Comparison of ENCODE assay signal across 17 cellular contexts in genomic region chr5:14209222-14209822, GRCh38.
A peak's percentile ranks its signal among the peaks of the same experiment; 100 is the strongest.
DNase-seq lines count a peak whose midpoint lies in the region; ATAC-seq and TF ChIP-seq lines count a peak whose summit lies in the region.
"Had no signal": no experiment of that assay in that cellular context is flagged by ENCODE, and none has a peak within 500 bp of the region (broad histone marks: within the 10 kb centered on the region; RNA-seq: fewer than 3 reads in every experiment).

No MANE protein-coding gene starts in this region.

- H3K9me3 ChIP-seq in Caco-2 (no peaks in the 10 kb centered on the region), Peyer's patch (no peaks in the 10 kb centered on the region), fibroblast of lung (ENCODE audit: control insufficient read depth, insufficient read depth, low read depth, low read length) (no peaks in the 10 kb centered on the region)
- H3K9me3 ChIP-seq: SJCRH30 had no signal

- no peaks in the 10 kb centered on the region for H3K36me3 ChIP-seq in Caco-2 (ENCODE audit: control insufficient read depth, insufficient read depth, low read length)
- no peaks in the 10 kb centered on the region for H3K36me3 ChIP-seq in Peyer's patch
- H3K36me3 ChIP-seq in fibroblast of lung (ENCODE audit: control insufficient read depth, insufficient read depth, low read length) = no peaks in the 10 kb centered on the region
- H3K36me3 ChIP-seq: SJCRH30 had no signal

- H4K20me1 ChIP-seq in fibroblast of lung (ENCODE audit: control insufficient read depth, extremely low read depth, insufficient read depth, low read length) = peaks cover 2% of the 10 kb centered on the region

- H3K27ac ChIP-seq in Peyer's patch = peak overlapping the region; percentile 50 to 83 (median 72)
- peak overlapping the region; percentile 84 for H3K27ac ChIP-seq in fibroblast of lung (ENCODE audit: insufficient read depth, low read length)
- H3K27ac ChIP-seq: HL-60 had no signal

- DNase-seq in Caco-2 (no peak), Peyer's patch (no peak), fibroblast of lung (ENCODE audit: low read depth in 2 of 2) (no peak), osteocyte (ENCODE audit: extremely low spot score, unreplicated experiment) (no peak), DMS79 (lab: John Stamatoyannopoulos, UW) (no peak), immature natural killer cell (no peak), COLO829 (ENCODE audit: low spot score) (no peak)
- no peak for DNase-seq in activated CD8-positive, alpha-beta memory T cell treated with anti-CD3 and anti-CD28 coated beads, Interleukin-2, amount 10 ng/mL, durations not matched to agents 7 days and 5 days
- DNase-seq: activated naive CD8-positive, alpha-beta T cell treated with anti-CD3 and anti-CD28 coated beads, Interleukin-2, amount 10 ng/mL, durations not matched to agents 7 days and 5 days; activated T-cell treated with anti-CD3 and anti-CD28 coated beads, Interleukin-2, amount 50 U/mL, for 24 hours; caudate nucleus; endodermal cell; NCI-H1417; occipital lobe; SJCRH30 had no signal

- POLR2A ChIA-PET in Caco-2 (lab: Charles Lee) = no interaction called here

- H3K4me1 ChIP-seq in Caco-2 (peaks cover 40% of the 10 kb centered on the region), Peyer's patch (peaks cover 0 to 73% (median 17%) of the 10 kb centered on the region in 4 donors), fibroblast of lung (ENCODE audit: control insufficient read depth, extremely low read depth, insufficient read depth, low read length) (peaks cover 35% of the 10 kb centered on the region)

- H3K4me3 Mint-ChIP-seq in Caco-2 (ENCODE audit: unreplicated experiment) (no peak overlapping the region), osteocyte (ENCODE audit: unreplicated experiment) (no peak overlapping the region), immature natural killer cell (peak overlapping the region in 1 of 5 donors; percentile 38)
- H3K4me3 Mint-ChIP-seq in activated CD8-positive, alpha-beta memory T cell treated with anti-CD3 and anti-CD28 coated beads, Interleukin-2, amount 10 ng/mL, durations not matched to agents 7 days and 5 days = no peak overlapping the region
- H3K4me3 Mint-ChIP-seq: activated naive CD8-positive, alpha-beta T cell treated with anti-CD3 and anti-CD28 coated beads, Interleukin-2, amount 10 ng/mL, durations not matched to agents 7 days and 5 days; activated T-cell treated with anti-CD3 and anti-CD28 coated beads, Interleukin-2, amount 50 U/mL, for 24 hours; endodermal cell; stimulated activated naive CD8-positive, alpha-beta T cell treated with anti-CD3 and anti-CD28 coated beads, Interleukin-15, Interleukin-2, amounts not matched to agents 100 ng/mL and 50 ng/mL, for 24 hours had no signal

- TF ChIP-seq CTCF in Caco-2 (IDR thresholded peaks at IDR 0.05; ENCODE audit: insufficient read depth in 1 of 2, low read depth in 1 of 2, low read length in 1 of 2, severe bottlenecking in 1 of 2, unreplicated experiment in 1 of 2) (no peak), Peyer's patch (IDR thresholded peaks at IDR 0.05) (no peak), fibroblast of lung (conservative IDR thresholded peaks at IDR 0.05 in 1 of 2, IDR thresholded peaks at IDR 0.05 in 1 of 2; ENCODE audit: low read depth in 1 of 2, low read length in 2 of 2) (no peak), osteocyte (IDR thresholded peaks at IDR 0.05) (no peak)

- H3K9me3 Mint-ChIP-seq in Caco-2 (ENCODE audit: unreplicated experiment) = no peaks in the 10 kb centered on the region
- no peaks in the 10 kb centered on the region for H3K9me3 Mint-ChIP-seq in osteocyte (ENCODE audit: unreplicated experiment)
- no peaks in the 10 kb centered on the region for H3K9me3 Mint-ChIP-seq in activated CD8-positive, alpha-beta memory T cell treated with anti-CD3 and anti-CD28 coated beads, Interleukin-2, amount 10 ng/mL, durations not matched to agents 7 days and 5 days (ENCODE audit: low read depth)
- H3K9me3 Mint-ChIP-seq in immature natural killer cell = no peaks in the 10 kb centered on the region
- H3K9me3 Mint-ChIP-seq: activated naive CD8-positive, alpha-beta T cell treated with anti-CD3 and anti-CD28 coated beads, Interleukin-2, amount 10 ng/mL, durations not matched to agents 7 days and 5 days; activated T-cell treated with anti-CD3 and anti-CD28 coated beads, Interleukin-2, amount 50 U/mL, for 24 hours; endodermal cell; stimulated activated naive CD8-positive, alpha-beta T cell treated with anti-CD3 and anti-CD28 coated beads, Interleukin-15, Interleukin-2, amounts not matched to agents 100 ng/mL and 50 ng/mL, for 24 hours had no signal

- no peak overlapping the region for H2AFZ ChIP-seq in fibroblast of lung (ENCODE audit: low read length)

- peaks cover 8% of the 10 kb centered on the region for H3K36me3 Mint-ChIP-seq in Caco-2 (ENCODE audit: insufficient read depth, unreplicated experiment)
- no peaks in the 10 kb centered on the region for H3K36me3 Mint-ChIP-seq in osteocyte (ENCODE audit: unreplicated experiment)
- no peaks in the 10 kb centered on the region for H3K36me3 Mint-ChIP-seq in activated CD8-positive, alpha-beta memory T cell treated with anti-CD3 and anti-CD28 coated beads, Interleukin-2, amount 10 ng/mL, durations not matched to agents 7 days and 5 days
- no peaks in the 10 kb centered on the region for H3K36me3 Mint-ChIP-seq in immature natural killer cell
- H3K36me3 Mint-ChIP-seq: activated naive CD8-positive, alpha-beta T cell treated with anti-CD3 and anti-CD28 coated beads, Interleukin-2, amount 10 ng/mL, durations not matched to agents 7 days and 5 days had no signal

- no peak overlapping the region for H3K9ac ChIP-seq in fibroblast of lung (ENCODE audit: insufficient read depth, low read length)

- H3K4me1 Mint-ChIP-seq in Caco-2 (ENCODE audit: low read depth, unreplicated experiment) (peaks cover 45% of the 10 kb centered on the region), osteocyte (ENCODE audit: unreplicated experiment) (peaks cover 70% of the 10 kb centered on the region), immature natural killer cell (peaks cover 50 to 66% of the 10 kb centered on the region in 2 donors)
- H3K4me1 Mint-ChIP-seq in activated CD8-positive, alpha-beta memory T cell treated with anti-CD3 and anti-CD28 coated beads, Interleukin-2, amount 10 ng/mL, durations not matched to agents 7 days and 5 days = peaks cover 6% of the 10 kb centered on the region

- no TSS peak for BruUV-seq in Caco-2 (replicated peaks; lab: Mats Ljungman, UMichigan)

- H3K27ac Mint-ChIP-seq in Caco-2 (ENCODE audit: unreplicated experiment) = peak overlapping the region; percentile 4
- peak overlapping the region; percentile 61 for H3K27ac Mint-ChIP-seq in osteocyte (ENCODE audit: unreplicated experiment)
- no peak overlapping the region for H3K27ac Mint-ChIP-seq in activated CD8-positive, alpha-beta memory T cell treated with anti-CD3 and anti-CD28 coated beads, Interleukin-2, amount 10 ng/mL, durations not matched to agents 7 days and 5 days
- peak overlapping the region in 3 of 6 donors; percentile 1 to 80 (median 13) for H3K27ac Mint-ChIP-seq in immature natural killer cell
- H3K27ac Mint-ChIP-seq: activated naive CD8-positive, alpha-beta T cell treated with anti-CD3 and anti-CD28 coated beads, Interleukin-2, amount 10 ng/mL, durations not matched to agents 7 days and 5 days; activated T-cell treated with anti-CD3 and anti-CD28 coated beads, Interleukin-2, amount 50 U/mL, for 24 hours; endodermal cell; stimulated activated naive CD8-positive, alpha-beta T cell treated with anti-CD3 and anti-CD28 coated beads, Interleukin-15, Interleukin-2, amounts not matched to agents 100 ng/mL and 50 ng/mL, for 24 hours had no signal

- CTCF ChIA-PET in Caco-2 (lab: Charles Lee) = interaction anchor here (0.7 kb wide), 1 partner anchor 67 kb away, joined by 4 read pairs; the partner anchor contains the start of gene TRIO
- CTCF ChIA-PET in activated CD8-positive, alpha-beta memory T cell treated with anti-CD3 and anti-CD28 coated beads, Interleukin-2, amount 10 ng/mL, durations not matched to agents 7 days and 5 days (lab: Charles Lee) = interaction anchor here (1.1 kb wide), 1 partner anchor 99 kb away, joined by 3 read pairs; no protein-coding TSS in a partner anchor

- ATAC-seq in activated CD8-positive, alpha-beta memory T cell treated with anti-CD3 and anti-CD28 coated beads, Interleukin-2, amount 10 ng/mL, durations not matched to agents 7 days and 5 days = no peak

- H3K27me3 Mint-ChIP-seq in Caco-2 (ENCODE audit: insufficient read depth, unreplicated experiment) = no peaks in the 10 kb centered on the region
- H3K27me3 Mint-ChIP-seq in osteocyte (ENCODE audit: unreplicated experiment) = no peaks in the 10 kb centered on the region
- H3K27me3 Mint-ChIP-seq in activated CD8-positive, alpha-beta memory T cell treated with anti-CD3 and anti-CD28 coated beads, Interleukin-2, amount 10 ng/mL, durations not matched to agents 7 days and 5 days = peaks cover 16% of the 10 kb centered on the region
- peaks cover 0 to 6% (median 1%) of the 10 kb centered on the region in 3 donors for H3K27me3 Mint-ChIP-seq in immature natural killer cell (ENCODE audit: low read depth in 3 of 3)

- H3K4me3 ChIP-seq in Caco-2 (ENCODE audit: low read depth, low read length) = no peak overlapping the region
- H3K4me3 ChIP-seq in Peyer's patch = no peak overlapping the region
- no peak overlapping the region for H3K4me3 ChIP-seq in fibroblast of lung (replicated peaks in 1 of 4; ENCODE audit: control extremely low read depth in 1 of 4, insufficient read depth in 1 of 4, low read depth in 3 of 4, low read length in 4 of 4)
- H3K4me3 ChIP-seq: SJCRH30 had no signal

- H3K27me3 ChIP-seq in Caco-2 (replicated peaks; ENCODE audit: control insufficient read depth, insufficient read depth, low read length) = no peaks in the 10 kb centered on the region
- H3K27me3 ChIP-seq in Peyer's patch = no peaks in the 10 kb centered on the region
- H3K27me3 ChIP-seq in fibroblast of lung (ENCODE audit: control insufficient read depth, insufficient read depth, low read length) = no peaks in the 10 kb centered on the region
- H3K27me3 ChIP-seq: SJCRH30 had no signal

- H3K4me2 ChIP-seq in fibroblast of lung (ENCODE audit: extremely low read depth, insufficient read depth, low read length) = peak overlapping the region; percentile 76

- H3K79me2 ChIP-seq in fibroblast of lung (ENCODE audit: control insufficient read depth, insufficient read depth, low read length) = peaks cover 95% of the 10 kb centered on the region

- intact Hi-C loops in Caco-2 (cut with micrococcal nuclease; ENCODE audit: unreplicated experiment) = loop anchor here (2.0 to 5.0 kb wide), 2 partner anchors 67 to 222 kb away; partner anchors contain the start of gene TRIO

- no peak for TF ChIP-seq POLR2A in Peyer's patch (IDR thresholded peaks at IDR 0.05)
